In genomic region chr10:71234970-71235681, GRCh38 we compare ENCODE assay signal across 10 cellular contexts. TPM values are rescaled to one million over a fixed set of nuclear protein-coding genes. Genes with fewer than 3 reads are reported as not detected.
DNase-seq lines count a peak whose midpoint lies in the region; ATAC-seq and TF ChIP-seq lines count a peak whose summit lies in the region.
"Had no signal": no experiment of that assay in that cellular context is flagged by ENCODE, and none has a peak within 500 bp of the region (broad histone marks: within the 10 kb centered on the region; RNA-seq: fewer than 3 reads in every experiment).

No MANE protein-coding gene starts in this region.

- TF ChIP-seq CTCF in ascending aorta (IDR thresholded peaks at IDR 0.05) = no peak
- TF ChIP-seq CTCF in progenitor cell of endocrine pancreas (IDR thresholded peaks at IDR 0.05; ENCODE audit: unreplicated experiment) = no peak

- no peaks in the 10 kb centered on the region for H3K27me3 ChIP-seq in ascending aorta

- ATAC-seq in esophagus mucosa (no peak), HG02973 (IDR thresholded peaks at IDR 0.05; ENCODE audit: unreplicated experiment) (no peak)

- H3K27me3 Mint-ChIP-seq in progenitor cell of endocrine pancreas = peaks cover 10% of the 10 kb centered on the region

- peak overlapping the region; percentile 55 to 81 for H3K27ac ChIP-seq in ascending aorta

- DNase-seq in EH (ENCODE audit: low read depth) = peak; percentile 94
- peak in 1 of 2 donors; percentile 78 for DNase-seq in ascending aorta (ENCODE audit: low spot score in 2 of 2)
- peak; percentile 84 for DNase-seq in hepatic stellate cell (ENCODE audit: low spot score)
- peak; percentile 45 for DNase-seq in skeletal muscle cell (ENCODE audit: low read depth)
- DNase-seq in progenitor cell of endocrine pancreas (ENCODE audit: low spot score, unreplicated experiment) = no peak
- DNase-seq in NCI-H526 (lab: John Stamatoyannopoulos, UW) = no peak
- DNase-seq: DND-41, T-helper 1 cell had no signal

- H3K4me3 ChIP-seq in ascending aorta (no peak overlapping the region), skeletal muscle cell (ENCODE audit: low read depth, low read length) (no peak overlapping the region)

- H3K9me3 ChIP-seq in ascending aorta = no peaks in the 10 kb centered on the region

- H3K4me1 Mint-ChIP-seq in progenitor cell of endocrine pancreas (ENCODE audit: low read depth) = peaks cover 12% of the 10 kb centered on the region

- H3K36me3 Mint-ChIP-seq in progenitor cell of endocrine pancreas (ENCODE audit: insufficient read depth) = no peaks in the 10 kb centered on the region

- H3K4me1 ChIP-seq in ascending aorta = peaks cover 8 to 39% of the 10 kb centered on the region in 2 donors

- no peaks in the 10 kb centered on the region for H3K36me3 ChIP-seq in ascending aorta

- H3K4me3 Mint-ChIP-seq in progenitor cell of endocrine pancreas (ENCODE audit: low read depth) = no peak overlapping the region

- intact Hi-C loops in ascending aorta (cut with DNase I) = loop anchor here (1.0 to 5.0 kb wide), 2 partner anchors 23 to 32 kb away; partner anchors contain the start of gene UNC5B

- H3K9me3 Mint-ChIP-seq in progenitor cell of endocrine pancreas (ENCODE audit: low read depth) = no peaks in the 10 kb centered on the region

- no peak overlapping the region for H3K27ac Mint-ChIP-seq in progenitor cell of endocrine pancreas

RNA-seq across cellular contexts. Expression of gene UNC5B, which starts 22.8 kb away (rescaled TPM):
- total RNA-seq in ascending aorta (42.4 TPM), progenitor cell of endocrine pancreas (3.7 and 6.0 TPM in 2 replicates), esophagus mucosa (37.0 TPM)

Comparison
In these comparisons a context has a peak if more than half of its experiments do, and no peak if none do; other contexts are left out.
1. DNase-seq: peak in EH (single experiment), hepatic stellate cell (single experiment) and skeletal muscle cell (single experiment); none in progenitor cell of endocrine pancreas (single experiment) and NCI-H526 (0 of 2).